ENCODE assay signal across 16 cellular contexts in the genomic region with DNA sequence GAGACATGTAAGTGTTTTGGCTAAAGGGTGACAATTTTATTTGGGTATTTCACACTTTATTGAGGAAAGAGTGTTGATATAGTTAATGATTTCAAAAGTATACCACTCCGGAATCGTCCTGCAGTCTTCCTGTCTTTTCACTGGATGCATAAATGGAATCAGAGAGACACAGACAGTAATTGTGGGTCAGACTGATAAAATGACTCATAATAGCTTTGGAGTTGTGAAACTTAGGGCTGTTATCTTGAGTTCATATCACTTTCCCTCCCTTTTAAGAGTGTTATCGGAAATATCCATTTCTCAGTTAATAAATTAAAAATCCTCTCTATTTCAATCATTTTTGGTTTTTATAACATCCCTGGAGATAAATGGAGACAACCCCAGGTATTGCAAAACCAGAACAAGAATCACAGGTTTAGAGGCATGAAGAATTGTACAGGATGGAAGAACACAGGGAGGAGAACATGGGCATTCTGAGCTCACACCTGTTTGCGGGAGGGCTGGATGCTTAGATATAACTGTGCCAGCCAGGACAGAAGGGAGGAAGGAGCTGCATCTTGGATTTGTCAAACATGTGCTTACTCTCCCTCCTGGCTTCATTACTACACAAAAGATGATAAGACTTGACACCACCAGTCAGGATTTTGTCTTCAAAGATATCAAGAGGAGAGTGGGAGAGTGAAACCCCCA.
"Had no signal": no experiment of that assay in that cellular context is flagged by ENCODE, and none has a peak within 500 bp of the region (broad histone marks: within the 10 kb centered on the region; RNA-seq: fewer than 3 reads in every experiment).

No MANE protein-coding gene starts in this region.

- ATAC-seq: activated CD4-positive, alpha-beta T cell treated with anti-CD3 and anti-CD28 coated beads for 36 hours; activated CD8-positive, alpha-beta T cell treated with anti-CD3 and anti-CD28 coated beads, Interleukin-2, amount 10 ng/mL, durations not matched to agents 7 days and 5 days; left colon; natural killer cell treated with Interleukin-12 subunit alpha and Interleukin-12 subunit beta and Interleukin-15 and Interleukin-18, amount 100 ng/mL, for 72 hours; upper lobe of right lung had no signal

- H3K4me3 ChIP-seq: ovary, sigmoid colon, upper lobe of right lung had no signal

- H3K27me3 ChIP-seq: ovary, sigmoid colon, upper lobe of right lung had no signal

- H3K27ac ChIP-seq: ovary, sigmoid colon, upper lobe of right lung, VCaP had no signal

- H3K36me3 ChIP-seq: ovary, sigmoid colon, upper lobe of right lung had no signal

- DNase-seq: activated CD4-positive, alpha-beta T cell treated with anti-CD3 and anti-CD28 coated beads for 36 hours; activated CD8-positive, alpha-beta memory T cell treated with anti-CD3 and anti-CD28 coated beads, Interleukin-2, amount 50 U/mL, for 48 hours; activated CD8-positive, alpha-beta T cell treated with anti-CD3 and anti-CD28 coated beads, Interleukin-2, amount 10 ng/mL, durations not matched to agents 7 days and 5 days; activated naive CD4-positive, alpha-beta T cell treated with anti-CD3 and anti-CD28 coated beads for 36 hours; cortex of kidney; effector CD8-positive, alpha-beta T cell; hypothalamus; left colon; ovary; sigmoid colon; stimulated activated CD4-positive, alpha-beta T cell treated with anti-CD3 and anti-CD28 coated beads, Interleukin-4, amount 100 ng/mL, for 1 hour; stimulated activated CD8-positive, alpha-beta memory T cell treated with anti-CD3 and anti-CD28 coated beads, Interleukin-4, amount 100 ng/mL, for 48 hours; T-helper 9 cell; upper lobe of right lung had no signal
